Comparison of ENCODE assay signal across 29 cellular contexts in genomic region chr6:80728340-80728739, GRCh38.
"Had no signal": no experiment of that assay in that cellular context is flagged by ENCODE, and none has a peak within 500 bp of the region (broad histone marks: within the 10 kb centered on the region; RNA-seq: fewer than 3 reads in every experiment).

No MANE protein-coding gene starts in this region.

- H3K4me1 ChIP-seq: ascending aorta, breast epithelium, colonic mucosa, gastroesophageal sphincter, heart right ventricle had no signal

- H3K27me3 ChIP-seq: ascending aorta, breast epithelium, cardiac muscle cell, colonic mucosa, gastroesophageal sphincter, heart right ventricle had no signal

- H3K9me3 ChIP-seq: ascending aorta, breast epithelium, colonic mucosa, gastroesophageal sphincter, heart right ventricle had no signal

- H3K4me3 Mint-ChIP-seq: activated CD4-positive, alpha-beta memory T cell treated with anti-CD3 and anti-CD28 coated beads, Interleukin-2, amount 10 ng/mL, durations not matched to agents 7 days and 5 days; activated CD4-positive, alpha-beta T cell treated with anti-CD3 and anti-CD28 coated beads for 36 hours; activated CD4-positive, alpha-beta T cell treated with anti-CD3 and anti-CD28 coated beads, Interleukin-2, amount 10 ng/mL, durations not matched to agents 7 days and 5 days; activated naive CD4-positive, alpha-beta T cell treated with anti-CD3 and anti-CD28 coated beads, Interleukin-2, amount 10 ng/mL, durations not matched to agents 7 days and 5 days; activated naive CD8-positive, alpha-beta T cell treated with anti-CD3 and anti-CD28 coated beads, Interleukin-2, amount 10 ng/mL, durations not matched to agents 7 days and 5 days; activated T-cell treated with anti-CD3 and anti-CD28 coated beads, Interleukin-2, amount 50 U/mL, for 24 hours; activated T-cell treated with anti-CD3 and anti-CD28 coated beads, Interleukin-2, amount 50 U/mL, for 72 hours; brain had no signal

- H3K36me3 Mint-ChIP-seq: activated naive CD4-positive, alpha-beta T cell treated with anti-CD3 and anti-CD28 coated beads, Interleukin-2, amount 10 ng/mL, durations not matched to agents 7 days and 5 days; activated naive CD4-positive, alpha-beta T cell treated with anti-CD3 and anti-CD28 coated beads, Interleukin-2, amount 50 U/mL, for 72 hours; activated naive CD8-positive, alpha-beta T cell treated with anti-CD3 and anti-CD28 coated beads, Interleukin-2, amount 10 ng/mL, durations not matched to agents 7 days and 5 days; brain had no signal

- H3K36me3 ChIP-seq: ascending aorta, breast epithelium, cardiac muscle cell, colonic mucosa, gastroesophageal sphincter, heart right ventricle had no signal

- DNase-seq: activated CD4-positive, alpha-beta memory T cell treated with anti-CD3 and anti-CD28 coated beads, Interleukin-2, amount 10 ng/mL, durations not matched to agents 7 days and 5 days; activated CD4-positive, alpha-beta T cell treated with anti-CD3 and anti-CD28 coated beads for 36 hours; activated CD4-positive, alpha-beta T cell treated with anti-CD3 and anti-CD28 coated beads, Interleukin-2, amount 10 ng/mL, durations not matched to agents 7 days and 5 days; activated CD4-positive, alpha-beta T cell treated with anti-CD3 and anti-CD28 coated beads, Interleukin-2, amount 50 U/mL, for 4 hours; activated CD4-positive, CD25-positive, alpha-beta regulatory T cell; activated CD4-positive, CD25-positive, alpha-beta regulatory T cell treated with anti-CD3 and anti-CD28 coated beads, Interleukin-2, amount 50 U/mL, for 72 hours; activated CD8-positive, alpha-beta memory T cell treated with anti-CD3 and anti-CD28 coated beads, Interleukin-2, amount 50 U/mL, for 48 hours; activated gamma-delta T cell; activated naive CD4-positive, alpha-beta T cell; activated naive CD4-positive, alpha-beta T cell treated with anti-CD3 and anti-CD28 coated beads, Interleukin-2, amount 10 ng/mL, durations not matched to agents 7 days and 5 days; activated naive CD8-positive, alpha-beta T cell treated with anti-CD3 and anti-CD28 coated beads, Interleukin-2, amount 10 ng/mL, durations not matched to agents 7 days and 5 days; activated T-cell treated with anti-CD3 and anti-CD28 coated beads for 4 hours; activated T-cell treated with anti-CD3 and anti-CD28 coated beads, Interleukin-2, amount 50 U/mL, for 24 hours; activated T-cell treated with anti-CD3 and anti-CD28 coated beads, Interleukin-2, amount 50 U/mL, for 72 hours; central memory CD4-positive, alpha-beta T cell; cerebellar nuclear complex; colonic mucosa; effector CD8-positive, alpha-beta T cell; foreskin melanocyte; heart right ventricle; T-helper 2 cell had no signal

- H3K4me3 ChIP-seq: ascending aorta, breast epithelium, cardiac muscle cell, colonic mucosa, gastroesophageal sphincter, heart right ventricle had no signal

- H3K9me3 Mint-ChIP-seq: activated CD4-positive, alpha-beta memory T cell treated with anti-CD3 and anti-CD28 coated beads, Interleukin-2, amount 10 ng/mL, durations not matched to agents 7 days and 5 days; activated CD4-positive, alpha-beta T cell treated with anti-CD3 and anti-CD28 coated beads, Interleukin-2, amount 10 ng/mL, durations not matched to agents 7 days and 5 days; activated naive CD4-positive, alpha-beta T cell treated with anti-CD3 and anti-CD28 coated beads, Interleukin-2, amount 10 ng/mL, durations not matched to agents 7 days and 5 days; activated naive CD8-positive, alpha-beta T cell treated with anti-CD3 and anti-CD28 coated beads, Interleukin-2, amount 10 ng/mL, durations not matched to agents 7 days and 5 days; activated T-cell treated with anti-CD3 and anti-CD28 coated beads, Interleukin-2, amount 50 U/mL, for 24 hours; brain had no signal

- ATAC-seq: activated CD4-positive, alpha-beta T cell treated with anti-CD3 and anti-CD28 coated beads for 36 hours; activated naive CD4-positive, alpha-beta T cell treated with anti-CD3 and anti-CD28 coated beads, Interleukin-2, amount 50 U/mL, for 72 hours; activated T-cell treated with anti-CD3 and anti-CD28 coated beads, Interleukin-2, amount 50 U/mL, for 72 hours; esophagus mucosa; gastroesophageal sphincter; heart right ventricle had no signal

- H3K4me1 Mint-ChIP-seq: activated CD4-positive, alpha-beta memory T cell treated with anti-CD3 and anti-CD28 coated beads, Interleukin-2, amount 10 ng/mL, durations not matched to agents 7 days and 5 days; activated CD4-positive, alpha-beta T cell treated with anti-CD3 and anti-CD28 coated beads for 36 hours; activated CD4-positive, alpha-beta T cell treated with anti-CD3 and anti-CD28 coated beads, Interleukin-2, amount 10 ng/mL, durations not matched to agents 7 days and 5 days; activated naive CD4-positive, alpha-beta T cell treated with anti-CD3 and anti-CD28 coated beads, Interleukin-2, amount 10 ng/mL, durations not matched to agents 7 days and 5 days; activated naive CD8-positive, alpha-beta T cell treated with anti-CD3 and anti-CD28 coated beads, Interleukin-2, amount 10 ng/mL, durations not matched to agents 7 days and 5 days had no signal

- H3K27ac Mint-ChIP-seq: activated CD4-positive, alpha-beta memory T cell treated with anti-CD3 and anti-CD28 coated beads, Interleukin-2, amount 10 ng/mL, durations not matched to agents 7 days and 5 days; activated CD4-positive, alpha-beta T cell treated with anti-CD3 and anti-CD28 coated beads for 36 hours; activated CD4-positive, alpha-beta T cell treated with anti-CD3 and anti-CD28 coated beads, Interleukin-2, amount 10 ng/mL, durations not matched to agents 7 days and 5 days; activated naive CD4-positive, alpha-beta T cell treated with anti-CD3 and anti-CD28 coated beads, Interleukin-2, amount 10 ng/mL, durations not matched to agents 7 days and 5 days; activated naive CD4-positive, alpha-beta T cell treated with anti-CD3 and anti-CD28 coated beads, Interleukin-2, amount 50 U/mL, for 72 hours; activated naive CD8-positive, alpha-beta T cell treated with anti-CD3 and anti-CD28 coated beads, Interleukin-2, amount 10 ng/mL, durations not matched to agents 7 days and 5 days; activated T-cell treated with anti-CD3 and anti-CD28 coated beads, Interleukin-2, amount 50 U/mL, for 24 hours; activated T-cell treated with anti-CD3 and anti-CD28 coated beads, Interleukin-2, amount 50 U/mL, for 72 hours; brain had no signal

- H3K27ac ChIP-seq: ascending aorta, breast epithelium, cardiac muscle cell, colonic mucosa, epithelial cell of prostate, gastroesophageal sphincter, heart right ventricle had no signal

- H3K27me3 Mint-ChIP-seq: activated CD4-positive, alpha-beta memory T cell treated with anti-CD3 and anti-CD28 coated beads, Interleukin-2, amount 10 ng/mL, durations not matched to agents 7 days and 5 days; activated CD4-positive, alpha-beta T cell treated with anti-CD3 and anti-CD28 coated beads for 36 hours; activated CD4-positive, alpha-beta T cell treated with anti-CD3 and anti-CD28 coated beads, Interleukin-2, amount 10 ng/mL, durations not matched to agents 7 days and 5 days; activated naive CD4-positive, alpha-beta T cell treated with anti-CD3 and anti-CD28 coated beads, Interleukin-2, amount 10 ng/mL, durations not matched to agents 7 days and 5 days; activated naive CD8-positive, alpha-beta T cell treated with anti-CD3 and anti-CD28 coated beads, Interleukin-2, amount 10 ng/mL, durations not matched to agents 7 days and 5 days; activated T-cell treated with anti-CD3 and anti-CD28 coated beads, Interleukin-2, amount 50 U/mL, for 24 hours had no signal
